ENCODE assay signal across 11 cellular contexts in the genomic region with DNA sequence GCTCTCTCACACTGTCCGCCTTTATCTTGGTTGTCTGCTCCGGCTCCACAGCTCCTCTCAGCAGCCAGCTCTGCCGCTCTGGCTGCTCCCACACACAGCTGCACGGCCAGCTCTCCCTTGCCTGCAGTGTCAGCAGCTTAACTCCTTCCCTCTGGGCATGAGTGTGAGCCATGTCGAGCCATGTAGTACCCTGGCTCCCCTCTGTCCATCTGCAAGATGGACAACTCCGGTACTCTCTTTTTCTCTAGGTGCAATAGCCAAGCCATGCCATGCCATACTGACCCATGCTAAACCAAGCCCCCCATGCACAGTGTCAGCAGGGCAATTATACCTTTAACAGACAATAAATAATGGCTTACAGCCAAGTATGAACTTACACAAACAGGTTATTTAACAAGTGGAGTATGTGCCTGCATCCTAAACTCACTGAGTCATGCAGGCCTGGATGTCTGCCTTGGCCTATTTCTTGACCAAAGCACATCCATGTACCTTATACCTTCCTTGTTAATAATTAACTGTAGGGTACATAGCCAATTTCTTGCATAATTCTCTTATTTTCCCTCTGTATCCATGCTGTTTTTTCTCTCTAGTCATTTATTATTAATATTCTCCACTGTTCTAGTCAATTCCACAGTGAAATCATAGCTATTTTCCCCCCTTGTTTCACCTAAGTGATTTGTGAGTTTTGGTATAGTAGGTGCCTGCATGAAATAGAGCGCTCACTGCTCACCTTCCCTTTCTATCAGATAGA.
DNase-seq lines count a peak whose midpoint lies in the region; ATAC-seq, FAIRE-seq and TF ChIP-seq lines count a peak whose summit lies in the region.
"Had no signal": no experiment of that assay in that cellular context is flagged by ENCODE, and none has a peak within 500 bp of the region (broad histone marks: within the 10 kb centered on the region; RNA-seq: fewer than 3 reads in every experiment).

No MANE protein-coding gene starts in this region.

- peak overlapping the region; percentile 65 for H3K4me2 ChIP-seq in HepG2 (ENCODE audit: low read depth, low read length)

- peak overlapping the region; percentile 63 for H3K27ac ChIP-seq in HepG2 (ENCODE audit: extremely low read length, insufficient read depth, low read length)
- no peak overlapping the region for H3K27ac ChIP-seq in testis

- H3K36me3 ChIP-seq in HepG2 (replicated peaks in 1 of 2; ENCODE audit: control insufficient read depth in 1 of 2, insufficient read depth in 2 of 2, low read length in 2 of 2) (no peaks in the 10 kb centered on the region), testis (ENCODE audit: low read depth, missing control alignments) (no peaks in the 10 kb centered on the region)

- 19% methylated on average over 6 of the region's 7 CpGs for WGBS in HepG2 (ENCODE audit: low lambda C conversion rate)
- WGBS in testis, 2 donors = 51 to 56% methylated on average over 7 of the region's 7 CpGs

- no peak overlapping the region for H2AFZ ChIP-seq in HepG2 (ENCODE audit: low read length)

- POLR2A ChIA-PET in HepG2 (lab: Yijun Ruan, JAX) = no interaction called here

- peak overlapping the region; percentile 4; the same call in 1 of the 2 replicates for H3K9ac ChIP-seq in HepG2 (ENCODE audit: insufficient read depth, low read depth, low read length)

- peak; percentile 95 for ATAC-seq in HepG2
- no peak for ATAC-seq in HG02798 (IDR thresholded peaks at IDR 0.05; ENCODE audit: poor library complexity, unreplicated experiment)
- no peak for ATAC-seq in GM18498 (IDR thresholded peaks at IDR 0.05; ENCODE audit: unreplicated experiment)

- H3K4me3 ChIP-seq in LNCaP clone FGC (ENCODE audit: low read depth, low read length) (no peak overlapping the region), choroid plexus epithelial cell (ENCODE audit: low read depth, low read length) (no peak overlapping the region), HepG2 (replicated peaks in 1 of 3; ENCODE audit: insufficient read depth in 1 of 3, low read depth in 2 of 3, low read length in 3 of 3) (peak overlapping the region in 2 of 3 experiments; percentile 24 to 32; a peak in 3 of 6 replicates), testis (no peak overlapping the region)

- H3K27me3 ChIP-seq in HepG2 (ENCODE audit: control insufficient read depth in 1 of 2, insufficient read depth in 2 of 2, low read length in 2 of 2) (peaks cover 0 to 12% of the 10 kb centered on the region in 2 experiments; a peak in 1 of 5 replicates), testis (no peaks in the 10 kb centered on the region)

- TF ChIP-seq EP300 in HepG2 (IDR thresholded peaks at IDR 0.05; ENCODE audit: low read depth in 2 of 2, low read length in 2 of 2) = peak in 1 of 2 experiments; percentile 89; a peak in 2 of 4 replicates
- peak; percentile 26; the same call in 1 of the 2 replicates for TF ChIP-seq EP300 in HepG2 (CRISPR knock-in tag; IDR thresholded peaks at IDR 0.05; ENCODE audit: borderline replicate concordance)

- in situ Hi-C loops in HepG2 (cut with HindIII; ENCODE audit: extremely low pct_ligation_motif_present, low pct_unique_long_range_greater_than_20kb) = no loop called here

- FAIRE-seq in HepG2 (lab: Jason Lieb, UNC) = peak; percentile 87
- FAIRE-seq: endothelial cell of umbilical vein, GM12892 had no signal

- H4K20me1 ChIP-seq in HepG2 (ENCODE audit: insufficient read depth, low read length) = no peaks in the 10 kb centered on the region

- CTCF ChIA-PET in HepG2 (lab: Yijun Ruan, JAX; ENCODE audit: low intra/inter-chr PET ratio, low total read pairs) = no interaction called here

- TF ChIP-seq POLR2A in HepG2 (IDR thresholded peaks at IDR 0.05; ENCODE audit: insufficient read depth in 1 of 2, low read depth in 2 of 2, low read length in 2 of 2) (no peak), testis (IDR thresholded peaks at IDR 0.05) (no peak)

- H3K9me3 ChIP-seq in HepG2 (ENCODE audit: low read length) (no peaks in the 10 kb centered on the region), testis (no peaks in the 10 kb centered on the region)

- H3K4me1 ChIP-seq in HepG2 (ENCODE audit: insufficient read depth, low read length) (peaks cover 72% of the 10 kb centered on the region), testis (peaks cover 4% of the 10 kb centered on the region)

- TF ChIP-seq RAD21 in HepG2 (CRISPR knock-in tag; IDR thresholded peaks at IDR 0.05) = no peak

- DNase-seq in LNCaP clone FGC (ENCODE audit: low read depth) = peak; percentile 94
- DNase-seq in choroid plexus epithelial cell (ENCODE audit: low read depth) = peak; percentile 90
- peak; percentile 94 for DNase-seq in HepG2 (ENCODE audit: low spot score)
- DNase-seq in testis = peak; percentile 74
- no peak for DNase-seq in germinal center (ENCODE audit: low spot score)
- no peak for DNase-seq in NCI-H2171 (lab: John Stamatoyannopoulos, UW)
- DNase-seq: activated CD4-positive, alpha-beta memory T cell treated with anti-CD3 and anti-CD28 coated beads for 36 hours had no signal

- BruUV-seq in HepG2 (replicated peaks; lab: Mats Ljungman, UMichigan) = no TSS peak

- intact Hi-C loops in HepG2 (cut with micrococcal nuclease; ENCODE audit: unreplicated experiment) (no loop called here), testis (cut with DNase I; ENCODE audit: low total_unique reads) (no loop called here)

- no peaks in the 10 kb centered on the region for H3K79me2 ChIP-seq in HepG2 (ENCODE audit: insufficient read depth, low read length)

- TF ChIP-seq CTCF in LNCaP clone FGC (IDR thresholded peaks at IDR 0.05; ENCODE audit: control insufficient read depth, extremely low read depth, insufficient read depth) = no peak
- TF ChIP-seq CTCF in choroid plexus epithelial cell (conservative IDR thresholded peaks at IDR 0.05; ENCODE audit: low read depth, low read length) = peak; percentile 9
- TF ChIP-seq CTCF in HepG2 (CRISPR knock-in tag; IDR thresholded peaks at IDR 0.05) = no peak
- TF ChIP-seq CTCF in testis (IDR thresholded peaks at IDR 0.05) = no peak

TF ChIP-seq in HepG2, 621 proteins besides CTCF, POLR2A, EP300 and RAD21 (continues in another document):
- peak; percentile 95 for TF ChIP-seq GATAD2A (CRISPR knock-in tag; IDR thresholded peaks at IDR 0.05)
- no peak for TF ChIP-seq ZNF879 (CRISPR knock-in tag; IDR thresholded peaks at IDR 0.05)
- TF ChIP-seq, protein P1, sequence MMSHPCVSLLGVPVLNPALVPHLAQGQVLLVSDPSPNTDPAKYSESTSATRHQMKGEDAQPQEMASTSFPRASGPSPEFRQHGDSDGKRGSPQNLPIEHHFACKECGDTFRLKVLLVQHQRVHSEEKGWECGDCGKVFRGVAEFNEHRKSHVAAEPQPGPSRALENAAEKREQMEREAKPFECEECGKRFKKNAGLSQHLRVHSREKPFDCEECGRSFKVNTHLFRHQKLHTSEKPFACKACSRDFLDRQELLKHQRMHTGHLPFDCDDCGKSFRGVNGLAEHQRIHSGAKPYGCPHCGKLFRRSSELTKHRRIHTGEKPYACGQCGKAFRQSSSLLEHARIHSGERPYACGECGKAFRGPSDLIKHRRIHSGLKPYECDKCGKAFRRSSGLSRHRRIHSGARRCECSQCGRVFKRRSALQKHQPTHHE (CRISPR knock-in tag; IDR thresholded peaks at IDR 0.05; ENCODE audit: borderline replicate concordance) = no peak
- no peak for TF ChIP-seq ZFP62 (CRISPR knock-in tag; IDR thresholded peaks at IDR 0.05)
- TF ChIP-seq SP5 (CRISPR knock-in tag; IDR thresholded peaks at IDR 0.05; ENCODE audit: borderline replicate concordance, low read depth) = no peak; the same call in 1 of the 2 replicates
- TF ChIP-seq ELF3 (CRISPR knock-in tag; IDR thresholded peaks at IDR 0.05) = peak; percentile 91
- no peak for TF ChIP-seq ZNF251 (CRISPR knock-in tag; IDR thresholded peaks at IDR 0.05)
- TF ChIP-seq HNRNPH1 (optimal IDR thresholded peaks at IDR 0.05; ENCODE audit: low read depth, low read length) = no peak
- TF ChIP-seq ZBTB7A (CRISPR knock-in tag; IDR thresholded peaks at IDR 0.05) = 0 out of 2 replicates have a peak, but pooled peaks have one; percentile 16
- peak; percentile 43; the same call in 1 of the 2 replicates for TF ChIP-seq RORA (CRISPR knock-in tag; IDR thresholded peaks at IDR 0.05)
- TF ChIP-seq ZNF552 (CRISPR knock-in tag; IDR thresholded peaks at IDR 0.05; ENCODE audit: borderline replicate concordance) = no peak
- TF ChIP-seq ZBTB20 (CRISPR knock-in tag; IDR thresholded peaks at IDR 0.05; ENCODE audit: borderline replicate concordance, low read depth) = peak; percentile 87; the same call in 1 of the 2 replicates
- TF ChIP-seq KLF9 (CRISPR knock-in tag; IDR thresholded peaks at IDR 0.05; ENCODE audit: low read depth) = no peak
- no peak for TF ChIP-seq ZBTB1 (CRISPR knock-in tag; IDR thresholded peaks at IDR 0.05; ENCODE audit: borderline replicate concordance)
- TF ChIP-seq, protein P2, sequence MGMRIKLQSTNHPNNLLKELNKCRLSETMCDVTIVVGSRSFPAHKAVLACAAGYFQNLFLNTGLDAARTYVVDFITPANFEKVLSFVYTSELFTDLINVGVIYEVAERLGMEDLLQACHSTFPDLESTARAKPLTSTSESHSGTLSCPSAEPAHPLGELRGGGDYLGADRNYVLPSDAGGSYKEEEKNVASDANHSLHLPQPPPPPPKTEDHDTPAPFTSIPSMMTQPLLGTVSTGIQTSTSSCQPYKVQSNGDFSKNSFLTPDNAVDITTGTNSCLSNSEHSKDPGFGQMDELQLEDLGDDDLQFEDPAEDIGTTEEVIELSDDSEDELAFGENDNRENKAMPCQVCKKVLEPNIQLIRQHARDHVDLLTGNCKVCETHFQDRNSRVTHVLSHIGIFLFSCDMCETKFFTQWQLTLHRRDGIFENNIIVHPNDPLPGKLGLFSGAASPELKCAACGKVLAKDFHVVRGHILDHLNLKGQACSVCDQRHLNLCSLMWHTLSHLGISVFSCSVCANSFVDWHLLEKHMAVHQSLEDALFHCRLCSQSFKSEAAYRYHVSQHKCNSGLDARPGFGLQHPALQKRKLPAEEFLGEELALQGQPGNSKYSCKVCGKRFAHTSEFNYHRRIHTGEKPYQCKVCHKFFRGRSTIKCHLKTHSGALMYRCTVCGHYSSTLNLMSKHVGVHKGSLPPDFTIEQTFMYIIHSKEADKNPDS (CRISPR knock-in tag; IDR thresholded peaks at IDR 0.05) = no peak
- TF ChIP-seq, protein P3, sequence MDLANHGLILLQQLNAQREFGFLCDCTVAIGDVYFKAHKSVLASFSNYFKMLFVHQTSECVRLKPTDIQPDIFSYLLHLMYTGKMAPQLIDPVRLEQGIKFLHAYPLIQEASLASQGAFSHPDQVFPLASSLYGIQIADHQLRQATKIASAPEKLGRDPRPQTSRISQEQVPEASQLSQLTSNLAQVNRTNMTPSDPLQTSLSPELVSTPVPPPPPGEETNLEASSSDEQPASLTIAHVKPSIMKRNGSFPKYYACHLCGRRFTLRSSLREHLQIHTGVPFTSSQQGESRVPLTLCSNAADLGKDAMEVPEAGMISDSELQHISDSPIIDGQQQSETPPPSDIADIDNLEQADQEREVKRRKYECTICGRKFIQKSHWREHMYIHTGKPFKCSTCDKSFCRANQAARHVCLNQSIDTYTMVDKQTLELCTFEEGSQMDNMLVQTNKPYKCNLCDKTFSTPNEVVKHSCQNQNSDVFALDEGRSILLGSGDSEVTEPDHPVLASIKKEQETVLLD (CRISPR knock-in tag; IDR thresholded peaks at IDR 0.05; ENCODE audit: low read depth) = no peak
- TF ChIP-seq RELA (CRISPR knock-in tag; IDR thresholded peaks at IDR 0.05) = no peak

Comparison
In these comparisons a context has a peak if more than half of its experiments do, and no peak if none do; other contexts are left out.
1. DNase-seq: peak in LNCaP clone FGC (single experiment), choroid plexus epithelial cell (single experiment), HepG2 (single experiment) and testis (single experiment); none in germinal center (single experiment) and NCI-H2171 (single experiment).
2. H3K4me3 ChIP-seq: peak in HepG2 (2 of 3); none in LNCaP clone FGC (single experiment), choroid plexus epithelial cell (single experiment) and testis (0 of 2).